In the genomic region with DNA sequence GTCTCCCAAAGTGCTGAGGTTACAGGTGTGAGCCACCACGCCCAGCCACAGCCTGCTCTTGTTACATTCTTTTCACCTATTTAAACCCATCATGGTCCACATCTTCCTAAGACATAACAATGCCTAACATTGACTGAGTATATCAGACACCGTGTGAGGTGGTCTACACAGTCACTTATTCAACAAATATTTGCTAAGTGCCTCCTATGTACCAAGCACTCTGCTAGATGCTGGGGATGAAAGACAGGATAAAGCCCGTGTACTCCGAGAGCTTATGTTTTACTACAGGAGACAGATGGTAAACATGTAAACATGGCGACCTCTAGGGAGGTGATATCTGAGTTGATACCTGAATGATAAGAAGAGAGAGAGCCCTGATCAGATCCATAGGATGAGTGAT, we compare ENCODE assay signal across 10 cellular contexts. TPM values are rescaled to one million over a fixed set of nuclear protein-coding genes. Genes with fewer than 3 reads are reported as not detected.
DNase-seq lines count a peak whose midpoint lies in the region; ATAC-seq and TF ChIP-seq lines count a peak whose summit lies in the region.
"Had no signal": no experiment of that assay in that cellular context is flagged by ENCODE, and none has a peak within 500 bp of the region (broad histone marks: within the 10 kb centered on the region; RNA-seq: fewer than 3 reads in every experiment).

No MANE protein-coding gene starts in this region.

- H4K20me1 ChIP-seq in BLaER1 (peaks cover 52% of the 10 kb centered on the region; the same call in 1 of the 2 replicates), HCT116 (ENCODE audit: insufficient read depth) (no peaks in the 10 kb centered on the region)

- H3K4me2 ChIP-seq in BLaER1 (peak overlapping the region; percentile 46; the same call in 1 of the 2 replicates), HCT116 (ENCODE audit: low read length) (peak overlapping the region; percentile 80; the same call in 1 of the 2 replicates), parathyroid adenoma (ENCODE audit: low read length) (no peak overlapping the region)
- H3K4me2 ChIP-seq: SK-N-SH had no signal

- H3K27ac ChIP-seq in BLaER1 (peak overlapping the region; percentile 91), HCT116 (ENCODE audit: low read depth, low read length) (peak overlapping the region; percentile 98), ascending aorta (peak overlapping the region; percentile 95 to 98), parathyroid adenoma (peak overlapping the region; percentile 25)

- H3K79me2 ChIP-seq in HCT116 (ENCODE audit: insufficient read depth, low read length) (peaks cover 99% of the 10 kb centered on the region), parathyroid adenoma (peaks cover 21% of the 10 kb centered on the region)

- no peak for ATAC-seq in HCT116

- TF ChIP-seq CTCF in HCT116 (IDR thresholded peaks at IDR 0.05 in 2 of 3, conservative IDR thresholded peaks at IDR 0.05 in 1 of 3; ENCODE audit: borderline replicate concordance in 1 of 3, insufficient read depth in 1 of 3, low read depth in 2 of 3, low read length in 2 of 3) (no peak), ascending aorta (IDR thresholded peaks at IDR 0.05) (no peak), parathyroid adenoma (IDR thresholded peaks at IDR 0.05) (no peak)

- TF ChIP-seq POLR2A in HCT116 (IDR thresholded peaks at IDR 0.05; ENCODE audit: borderline replicate concordance, extremely low read depth, insufficient read depth, insufficient read length): no peak

- H3K4me1 ChIP-seq in BLaER1 (peaks cover 98% of the 10 kb centered on the region), HCT116 (ENCODE audit: control insufficient read depth in 1 of 2, insufficient read depth in 2 of 2, low read length in 2 of 2) (peaks cover 89 to 99% of the 10 kb centered on the region in 2 experiments), ascending aorta (peaks cover 34 to 76% of the 10 kb centered on the region in 2 donors), parathyroid adenoma (peaks cover 34% of the 10 kb centered on the region)

- no peaks in the 10 kb centered on the region for H3K9me2 ChIP-seq in HCT116 (ENCODE audit: insufficient read depth)
- H3K9me2 ChIP-seq: SK-N-SH had no signal

- H2AFZ ChIP-seq in HCT116 (ENCODE audit: low read depth, low read length, poor library complexity, severe bottlenecking) (no peak overlapping the region), parathyroid adenoma (no peak overlapping the region)

- H3K36me3 ChIP-seq in BLaER1 (peaks cover 91% of the 10 kb centered on the region), HCT116 (ENCODE audit: control insufficient read depth in 1 of 2, insufficient read depth in 2 of 2, low read length in 2 of 2) (peaks cover 6 to 69% of the 10 kb centered on the region in 2 experiments; a peak in 2 of 4 replicates), ascending aorta (peaks cover 18 to 42% of the 10 kb centered on the region in 2 donors), parathyroid adenoma (ENCODE audit: control insufficient read depth, insufficient read depth, low read length) (no peaks in the 10 kb centered on the region)

- intact Hi-C loops in HCT116 (cut with micrococcal nuclease): no loop called here
- intact Hi-C loops in ascending aorta (cut with DNase I): no loop called here

- H3K9me3 ChIP-seq in BLaER1: no peaks in the 10 kb centered on the region
- no peaks in the 10 kb centered on the region for H3K9me3 ChIP-seq in HCT116 (ENCODE audit: control insufficient read depth in 1 of 2, insufficient read depth in 1 of 2, low read depth in 1 of 2, low read length in 2 of 2)
- no peaks in the 10 kb centered on the region for H3K9me3 ChIP-seq in ascending aorta
- no peaks in the 10 kb centered on the region for H3K9me3 ChIP-seq in parathyroid adenoma (ENCODE audit: control insufficient read depth, low read length)
- H3K9me3 ChIP-seq: SK-N-SH had no signal

- H3K27me3 ChIP-seq in BLaER1 (no peaks in the 10 kb centered on the region), HCT116 (ENCODE audit: insufficient read depth, low read length) (no peaks in the 10 kb centered on the region), ascending aorta (no peaks in the 10 kb centered on the region), parathyroid adenoma (ENCODE audit: control insufficient read depth, insufficient read depth, low read length) (no peaks in the 10 kb centered on the region)

- no peak overlapping the region for H3K9ac ChIP-seq in BLaER1
- peak overlapping the region; percentile 70 for H3K9ac ChIP-seq in HCT116 (ENCODE audit: low read length)
- no peak overlapping the region for H3K9ac ChIP-seq in parathyroid adenoma
- H3K9ac ChIP-seq: SK-N-SH had no signal

- BruUV-seq in HCT116 (replicated peaks; lab: Mats Ljungman, UMichigan): no TSS peak

- no peak overlapping the region; the same call in 1 of the 2 replicates for H3K4me3 ChIP-seq in BLaER1
- H3K4me3 ChIP-seq in HCT116 (replicated peaks in 1 of 2; ENCODE audit: low read depth in 1 of 2, low read length in 2 of 2): no peak overlapping the region
- no peak overlapping the region for H3K4me3 ChIP-seq in ascending aorta
- H3K4me3 ChIP-seq in parathyroid adenoma (ENCODE audit: low read depth, low read length): no peak overlapping the region

- TF ChIP-seq RAD21 in HCT116 (IDR thresholded peaks at IDR 0.05; ENCODE audit: low read depth): no peak

- DNase-seq in HCT116 (ENCODE audit: low read depth, low spot score) (no peak), ascending aorta (ENCODE audit: low spot score in 2 of 2) (no peak), HPDE6-E6E7 (ENCODE audit: extremely low spot score) (no peak), DMS79 treated with DMSO at 0.1 percent for 48 hours (lab: John Stamatoyannopoulos, UW) (no peak), medulla oblongata (ENCODE audit: extremely low spot score) (no peak)
- no peak for DNase-seq in effector CD4-positive, alpha-beta T cell
- DNase-seq: kidney glomerular epithelial cell, SK-N-SH had no signal

- POLR2A ChIA-PET in HCT116 (lab: Charles Lee): interaction anchor here (1.5 kb wide), 1 partner anchor 13 kb away, joined by 4 read pairs; no protein-coding TSS in a partner anchor

- RAD21 ChIA-PET in HCT116 (lab: Charles Lee; ENCODE audit: low non-redundant PET in 1 of 2, low total read pairs in 2 of 2, uncharacterized antibody in 2 of 2, unreplicated experiment in 2 of 2): no interaction called here

- CTCF ChIA-PET in HCT116 (lab: Charles Lee): interaction anchor here (1.7 kb wide), 1 partner anchor 14 kb away, joined by 6 read pairs; no protein-coding TSS in a partner anchor

TF ChIP-seq in HCT116, 20 proteins besides CTCF, POLR2A, EP300 and RAD21:
- TF ChIP-seq EZH2phosphoT487 (IDR thresholded peaks at IDR 0.05; ENCODE audit: borderline replicate concordance): no peak
- TF ChIP-seq POLR2AphosphoS5 (IDR thresholded peaks at IDR 0.05; ENCODE audit: low read depth, low read length): no peak
- TF ChIP-seq CBX3 (IDR thresholded peaks at IDR 0.05; ENCODE audit: low read depth): no peak
- no peak for TF ChIP-seq FOSL1 (IDR thresholded peaks at IDR 0.05; ENCODE audit: low read depth)
- TF ChIP-seq, protein P1, sequence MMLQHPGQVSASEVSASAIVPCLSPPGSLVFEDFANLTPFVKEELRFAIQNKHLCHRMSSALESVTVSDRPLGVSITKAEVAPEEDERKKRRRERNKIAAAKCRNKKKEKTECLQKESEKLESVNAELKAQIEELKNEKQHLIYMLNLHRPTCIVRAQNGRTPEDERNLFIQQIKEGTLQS (IDR thresholded peaks at IDR 0.05): no peak
- TF ChIP-seq, protein P2, sequence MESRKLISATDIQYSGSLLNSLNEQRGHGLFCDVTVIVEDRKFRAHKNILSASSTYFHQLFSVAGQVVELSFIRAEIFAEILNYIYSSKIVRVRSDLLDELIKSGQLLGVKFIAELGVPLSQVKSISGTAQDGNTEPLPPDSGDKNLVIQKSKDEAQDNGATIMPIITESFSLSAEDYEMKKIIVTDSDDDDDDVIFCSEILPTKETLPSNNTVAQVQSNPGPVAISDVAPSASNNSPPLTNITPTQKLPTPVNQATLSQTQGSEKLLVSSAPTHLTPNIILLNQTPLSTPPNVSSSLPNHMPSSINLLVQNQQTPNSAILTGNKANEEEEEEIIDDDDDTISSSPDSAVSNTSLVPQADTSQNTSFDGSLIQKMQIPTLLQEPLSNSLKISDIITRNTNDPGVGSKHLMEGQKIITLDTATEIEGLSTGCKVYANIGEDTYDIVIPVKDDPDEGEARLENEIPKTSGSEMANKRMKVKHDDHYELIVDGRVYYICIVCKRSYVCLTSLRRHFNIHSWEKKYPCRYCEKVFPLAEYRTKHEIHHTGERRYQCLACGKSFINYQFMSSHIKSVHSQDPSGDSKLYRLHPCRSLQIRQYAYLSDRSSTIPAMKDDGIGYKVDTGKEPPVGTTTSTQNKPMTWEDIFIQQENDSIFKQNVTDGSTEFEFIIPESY (IDR thresholded peaks at IDR 0.05; ENCODE audit: extremely low read depth, insufficient replicate concordance, low read length): no peak
- TF ChIP-seq JUND (IDR thresholded peaks at IDR 0.05): no peak
- TF ChIP-seq SRF (IDR thresholded peaks at IDR 0.05; ENCODE audit: low read depth): no peak
- TF ChIP-seq ZNF274 (IDR thresholded peaks at IDR 0.05; ENCODE audit: low read depth, low read length): no peak
- no peak for TF ChIP-seq ZFX (IDR thresholded peaks at IDR 0.05)
- no peak for TF ChIP-seq TCF7L2 (IDR thresholded peaks at IDR 0.05; ENCODE audit: borderline replicate concordance, extremely low read depth, insufficient read depth, insufficient read length)
TF ChIP-seq in HCT116: peak in this region for 0.

RNA-seq across cellular contexts. Expression of a gene that starts 12.7 kb away (rescaled TPM):
- total RNA-seq in HCT116 (2021; ENCODE audit: unreplicated experiment): 226 TPM
- 186 and 209 TPM in 2 replicates for polyA plus RNA-seq in HCT116 (2012)
- total RNA-seq in ascending aorta: 200 TPM

RNA-seq across cellular contexts. Expression of a gene that starts 29.2 kb away (rescaled TPM):
- 163 TPM for total RNA-seq in HCT116 (2021; ENCODE audit: unreplicated experiment)
- 94.9 and 129 TPM in 2 replicates for polyA plus RNA-seq in HCT116 (2012)
- total RNA-seq in ascending aorta: not detected

Comparison
In these comparisons a context has a peak if more than half of its experiments do, and no peak if none do; other contexts are left out.
1. H3K27ac ChIP-seq: peak in every context shown above with its lines; median percentile 98 in HCT116; 96 in ascending aorta; 91 in BLaER1; 25 in parathyroid adenoma.
2. RNA of a gene that starts 29.2 kb away (total RNA-seq): 163 TPM in HCT116 (single experiment); not detected in ascending aorta (single experiment); every median in the first group is over 100 times any median in the second.